ENCODE assay signal across 23 cellular contexts in genomic region chr10:7562026-7562425, GRCh38.
DNase-seq lines count a peak whose midpoint lies in the region; ATAC-seq, FAIRE-seq and TF ChIP-seq lines count a peak whose summit lies in the region.
"Had no signal": no experiment of that assay in that cellular context is flagged by ENCODE, and none has a peak within 500 bp of the region (broad histone marks: within the 10 kb centered on the region; RNA-seq: fewer than 3 reads in every experiment).

No MANE protein-coding gene starts in this region.

- peaks cover 10 to 45% (median 38%) of the 10 kb centered on the region in 9 donors for H3K4me1 ChIP-seq in heart right ventricle
- peaks cover 0 to 39% of the 10 kb centered on the region in 2 donors for H3K4me1 ChIP-seq in right atrium auricular region
- peaks cover 3 to 12% (median 6%) of the 10 kb centered on the region in 3 donors for H3K4me1 ChIP-seq in pancreas
- peaks cover 11 to 32% (median 21%) of the 10 kb centered on the region in 4 donors for H3K4me1 ChIP-seq in transverse colon

- no peak for TF ChIP-seq CTCF in heart right ventricle (IDR thresholded peaks at IDR 0.05)
- TF ChIP-seq CTCF in right atrium auricular region (IDR thresholded peaks at IDR 0.05): no peak
- no peak for TF ChIP-seq CTCF in pancreas (IDR thresholded peaks at IDR 0.05)
- TF ChIP-seq CTCF in transverse colon (IDR thresholded peaks at IDR 0.05): no peak

- H3K4me3 ChIP-seq in heart right ventricle (no peak overlapping the region), right atrium auricular region (no peak overlapping the region), pancreas (no peak overlapping the region), transverse colon (no peak overlapping the region)
- H3K4me3 ChIP-seq: psoas muscle, smooth muscle cell had no signal

- no peak for TF ChIP-seq POLR2A in transverse colon (IDR thresholded peaks at IDR 0.05)

- peak in 2 of 8 donors; percentile 22 to 38 for ATAC-seq in heart right ventricle
- ATAC-seq in pancreas: no peak
- no peak for ATAC-seq in HG02610 (IDR thresholded peaks at IDR 0.05; ENCODE audit: unreplicated experiment)
- ATAC-seq: activated CD8-positive, alpha-beta T cell treated with anti-CD3 and anti-CD28 coated beads for 36 hours; activated T-helper 17 cell treated with anti-CD3 and anti-CD28 coated beads, Interleukin-2, amount 50 U/mL, for 72 hours; SK-N-SH treated with all-trans-retinoic acid at 6 μM for 48 hours; T-helper 17 cell had no signal

- intact Hi-C loops in heart right ventricle (cut with DNase I) (no loop called here), cardiac septum (cut with DNase I) (no loop called here), pancreas (cut with DNase I) (no loop called here), transverse colon (cut with DNase I; ENCODE audit: low total_unique reads) (no loop called here)

- WGBS in heart right ventricle, 2 donors: 67 to 77% methylated on average over 5 of the region's 5 CpGs
- 66 to 73% methylated on average over 5 of the region's 5 CpGs for WGBS in pancreas, 2 donors
- WGBS in transverse colon (ENCODE audit: low coverage in 1 of 2), 2 donors: 77 to 80% methylated on average over 1 to 5 of the region's 5 CpGs

- no peaks in the 10 kb centered on the region for H3K9me3 ChIP-seq in heart right ventricle
- H3K9me3 ChIP-seq in right atrium auricular region: no peaks in the 10 kb centered on the region
- no peaks in the 10 kb centered on the region for H3K9me3 ChIP-seq in pancreas
- H3K9me3 ChIP-seq in transverse colon: no peaks in the 10 kb centered on the region
- H3K9me3 ChIP-seq: psoas muscle had no signal

- H3K36me3 ChIP-seq in heart right ventricle (peaks cover 0 to 12% (median 0%) of the 10 kb centered on the region in 9 donors), right atrium auricular region (no peaks in the 10 kb centered on the region), pancreas (no peaks in the 10 kb centered on the region), transverse colon (no peaks in the 10 kb centered on the region)

- H3K27ac ChIP-seq in heart right ventricle (peak overlapping the region in 8 of 10 donors; percentile 13 to 74 (median 46)), right atrium auricular region (peak overlapping the region; percentile 56 to 59), pancreas (peak overlapping the region; percentile 39 to 66 (median 55)), transverse colon (peak overlapping the region; percentile 47 to 79 (median 75))

- in situ Hi-C loops in transverse colon (cut with MboI; ENCODE audit: low pct_ligation_motif_present in 1 of 4, low pct_unique_long_range_greater_than_20kb in 1 of 4, low sequenced_read_pairs in 3 of 4): no loop called here

- FAIRE-seq in pancreas (lab: Jason Lieb, UNC): no peak
- FAIRE-seq: GM12892 had no signal

- TF ChIP-seq EP300 in transverse colon (IDR thresholded peaks at IDR 0.05; ENCODE audit: low read depth): no peak

- no peak for DNase-seq in heart right ventricle
- no peak for DNase-seq in cardiac septum (ENCODE audit: low spot score)
- no peak for DNase-seq in right atrium auricular region (ENCODE audit: low spot score)
- no peak for DNase-seq in pancreas
- no peak for DNase-seq in transverse colon
- no peak for DNase-seq in COLO829 (ENCODE audit: low spot score)
- DNase-seq in SHP77 (lab: John Stamatoyannopoulos, UW): no peak
- DNase-seq: 8988T; activated CD4-positive, alpha-beta T cell treated with anti-CD3 and anti-CD28 coated beads for 1 hour; activated CD8-positive, alpha-beta T cell treated with anti-CD3 and anti-CD28 coated beads for 36 hours; activated naive CD4-positive, alpha-beta T cell treated with anti-CD3 and anti-CD28 coated beads, Interleukin-2, amount 50 U/mL, for 16 hours; CD4-positive, alpha-beta T cell; dermis blood vessel endothelial cell; islet precursor cell; Karpas-422; stimulated activated CD4-positive, alpha-beta T cell treated with anti-CD3 and anti-CD28 coated beads, Interleukin-2, amount 100 ng/mL, for 24 hours; T-helper 17 cell had no signal

- H3K27me3 ChIP-seq in heart right ventricle: no peaks in the 10 kb centered on the region
- no peaks in the 10 kb centered on the region for H3K27me3 ChIP-seq in right atrium auricular region
- no peaks in the 10 kb centered on the region for H3K27me3 ChIP-seq in pancreas
- no peaks in the 10 kb centered on the region for H3K27me3 ChIP-seq in transverse colon
